In the genomic region with DNA sequence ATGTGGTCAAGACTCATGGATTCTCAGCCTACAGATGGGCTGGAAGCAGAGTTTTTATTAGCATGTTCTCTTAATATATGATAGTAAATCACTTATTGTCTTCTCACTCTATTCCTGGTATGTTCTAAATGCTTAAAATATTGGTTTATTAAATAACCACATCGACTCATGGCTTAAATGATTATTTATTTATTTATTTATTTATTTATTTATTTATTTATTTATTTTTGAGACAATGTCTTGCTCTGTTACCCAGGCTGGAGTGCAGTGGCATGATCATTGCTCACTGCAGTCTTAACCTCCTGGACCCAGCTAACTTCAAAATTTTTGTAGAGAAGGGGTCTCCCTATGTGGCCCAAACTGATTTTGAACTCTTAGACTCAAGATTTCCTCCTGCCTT, we compare ENCODE assay signal across 8 cellular contexts.
"Had no signal": no experiment of that assay in that cellular context is flagged by ENCODE, and none has a peak within 500 bp of the region (broad histone marks: within the 10 kb centered on the region; RNA-seq: fewer than 3 reads in every experiment).

No MANE protein-coding gene starts in this region.

- FAIRE-seq: G401.6, GM12878, GM12891, GM12892, GM18507, GM19239 had no signal

- H3K4me3 ChIP-seq: GM12878 had no signal

- ATAC-seq: GM12878 had no signal

- DNase-seq: GDM1, GF-D8 had no signal
